10 cellular contexts compared by ENCODE assay signal in genomic region chr3:23811919-23812318, GRCh38. TPM values are rescaled to one million over a fixed set of nuclear protein-coding genes. Genes with fewer than 3 reads are reported as not detected.
A peak's percentile ranks its signal among the peaks of the same experiment; 100 is the strongest.
DNase-seq lines count a peak whose midpoint lies in the region; ATAC-seq, FAIRE-seq and TF ChIP-seq lines count a peak whose summit lies in the region.
"Had no signal": no experiment of that assay in that cellular context is flagged by ENCODE, and none has a peak within 500 bp of the region (broad histone marks: within the 10 kb centered on the region; RNA-seq: fewer than 3 reads in every experiment).

No MANE protein-coding gene starts in this region.

- H3K79me2 ChIP-seq in HepG2 (ENCODE audit: insufficient read depth, low read length) = peaks cover 53% of the 10 kb centered on the region

- H3K4me1 Mint-ChIP-seq in activated CD4-positive, alpha-beta memory T cell treated with anti-CD3 and anti-CD28 coated beads for 36 hours (ENCODE audit: low read depth) = peaks cover 65% of the 10 kb centered on the region

- ATAC-seq in HepG2 = no peak
- no peak for ATAC-seq in right lobe of liver
- peak; percentile 45 for ATAC-seq in HG02981 (IDR thresholded peaks at IDR 0.05; ENCODE audit: unreplicated experiment)

- in situ Hi-C loops in HepG2 (cut with HindIII; ENCODE audit: extremely low pct_ligation_motif_present, low pct_unique_long_range_greater_than_20kb) = no loop called here

- FAIRE-seq in HepG2 (lab: Jason Lieb, UNC) = peak; percentile 8

- H3K4me1 ChIP-seq in HepG2 (ENCODE audit: insufficient read depth, low read length) = peaks cover 59% of the 10 kb centered on the region
- H3K4me1 ChIP-seq in right lobe of liver = peaks cover 0 to 13% (median 3%) of the 10 kb centered on the region in 4 donors
- H3K4me1 ChIP-seq in stomach = peaks cover 27 to 73% (median 59%) of the 10 kb centered on the region in 4 donors

- POLR2A ChIA-PET in HepG2 (lab: Yijun Ruan, JAX) = interaction anchor here (3.3 kb wide), 1 partner anchor 105 kb away, joined by 20 read pairs; the partner anchor contains the start of genes NKIRAS1 and RPL15
- POLR2A ChIA-PET in activated CD4-positive, alpha-beta memory T cell treated with anti-CD3 and anti-CD28 coated beads for 36 hours (lab: Charles Lee) = interaction anchor here (1.0 to 1.5 kb wide), 3 partner anchors 20 to 106 kb away, joined by 3 to 10 read pairs (median 3); partner anchors contain the start of genes NKIRAS1 and RPL15

- no peak for TF ChIP-seq POLR2A in HepG2 (IDR thresholded peaks at IDR 0.05; ENCODE audit: insufficient read depth in 1 of 2, low read depth in 2 of 2, low read length in 2 of 2)
- TF ChIP-seq POLR2A in right lobe of liver (IDR thresholded peaks at IDR 0.05) = no peak
- no peak for TF ChIP-seq POLR2A in stomach (IDR thresholded peaks at IDR 0.05)

- H3K36me3 ChIP-seq in HepG2 (replicated peaks in 1 of 2; ENCODE audit: control insufficient read depth in 1 of 2, insufficient read depth in 2 of 2, low read length in 2 of 2) (no peaks in the 10 kb centered on the region), right lobe of liver (no peaks in the 10 kb centered on the region), stomach (peaks cover 0 to 11% (median 0%) of the 10 kb centered on the region in 4 donors)
- H3K36me3 ChIP-seq: thyroid gland had no signal

- peaks cover 14% of the 10 kb centered on the region for H3K36me3 Mint-ChIP-seq in activated CD4-positive, alpha-beta memory T cell treated with anti-CD3 and anti-CD28 coated beads for 36 hours

- intact Hi-C loops in HepG2 (cut with micrococcal nuclease; ENCODE audit: unreplicated experiment) (loop anchor here (2.0 kb wide), 1 partner anchor 135 kb away; no protein-coding TSS in a partner anchor), right lobe of liver (cut with DNase I) (no loop called here), stomach (cut with DNase I; ENCODE audit: low total_unique reads) (no loop called here)
- intact Hi-C loops in activated CD4-positive, alpha-beta memory T cell treated with anti-CD3 and anti-CD28 coated beads for 36 hours (cut with micrococcal nuclease) = loop anchor here (2.0 to 10.0 kb wide), 5 partner anchors 19 to 343 kb away; partner anchors contain the start of genes NKIRAS1, NR1D2 and RPL15

- H3K27me3 ChIP-seq in HepG2 (ENCODE audit: control insufficient read depth in 1 of 2, insufficient read depth in 2 of 2, low read length in 2 of 2) (no peaks in the 10 kb centered on the region; a peak in 1 of 5 replicates), right lobe of liver (no peaks in the 10 kb centered on the region), stomach (no peaks in the 10 kb centered on the region)
- H3K27me3 ChIP-seq: thyroid gland had no signal

- peak overlapping the region; percentile 78 for H3K4me2 ChIP-seq in HepG2 (ENCODE audit: low read depth, low read length)

- no peak for TF ChIP-seq EP300 in HepG2 (IDR thresholded peaks at IDR 0.05; ENCODE audit: low read depth in 2 of 2, low read length in 2 of 2)
- no peak for TF ChIP-seq EP300 in HepG2 (CRISPR knock-in tag; IDR thresholded peaks at IDR 0.05; ENCODE audit: borderline replicate concordance)
- TF ChIP-seq EP300 in stomach (IDR thresholded peaks at IDR 0.05) = no peak

- TSS peak; percentile 21 for BruUV-seq in HepG2 (replicated peaks; lab: Mats Ljungman, UMichigan)

- TF ChIP-seq CTCF in HepG2 (CRISPR knock-in tag; IDR thresholded peaks at IDR 0.05) (no peak), right lobe of liver (IDR thresholded peaks at IDR 0.05) (no peak), stomach (IDR thresholded peaks at IDR 0.05) (no peak)

- H3K27ac ChIP-seq in HepG2 (ENCODE audit: extremely low read length, insufficient read depth, low read length) (no peak overlapping the region), right lobe of liver (no peak overlapping the region), stomach (no peak overlapping the region)

- peak overlapping the region; percentile 92 for H3K4me3 Mint-ChIP-seq in activated CD4-positive, alpha-beta memory T cell treated with anti-CD3 and anti-CD28 coated beads for 36 hours

- no peaks in the 10 kb centered on the region for H3K27me3 Mint-ChIP-seq in activated CD4-positive, alpha-beta memory T cell treated with anti-CD3 and anti-CD28 coated beads for 36 hours

- CTCF ChIA-PET in HepG2 (lab: Yijun Ruan, JAX; ENCODE audit: low intra/inter-chr PET ratio, low total read pairs) = no interaction called here
- CTCF ChIA-PET in activated CD4-positive, alpha-beta memory T cell treated with anti-CD3 and anti-CD28 coated beads for 36 hours (lab: Charles Lee) = interaction anchor here (0.6 to 1.2 kb wide), 2 partner anchors 591 to 867 kb away, joined by 3 read pairs; no protein-coding TSS in a partner anchor

- H3K27ac Mint-ChIP-seq in activated CD4-positive, alpha-beta memory T cell treated with anti-CD3 and anti-CD28 coated beads for 36 hours = peak overlapping the region; percentile 25

- peak overlapping the region; percentile 90; the same call in 1 of the 2 replicates for H3K9ac ChIP-seq in HepG2 (ENCODE audit: insufficient read depth, low read depth, low read length)

- H4K20me1 ChIP-seq in HepG2 (ENCODE audit: insufficient read depth, low read length) = no peaks in the 10 kb centered on the region

- no peak for TF ChIP-seq RAD21 in HepG2 (CRISPR knock-in tag; IDR thresholded peaks at IDR 0.05)

- H3K4me3 ChIP-seq in HepG2 (replicated peaks in 1 of 3; ENCODE audit: insufficient read depth in 1 of 3, low read depth in 2 of 3, low read length in 3 of 3) (peak overlapping the region in 2 of 3 experiments; percentile 75 to 79; a peak in 3 of 6 replicates), right lobe of liver (no peak overlapping the region), stomach (no peak overlapping the region)

- H3K9me3 Mint-ChIP-seq in activated CD4-positive, alpha-beta memory T cell treated with anti-CD3 and anti-CD28 coated beads for 36 hours = no peaks in the 10 kb centered on the region

- DNase-seq in HepG2 (ENCODE audit: low spot score) (no peak), right lobe of liver (no peak), DMS79 (lab: John Stamatoyannopoulos, UW) (no peak), stomach (no peak), NK-92 (lab: John Stamatoyannopoulos, UW; ENCODE audit: unreplicated experiment) (no peak), OCI-M2 (lab: John Stamatoyannopoulos, UW; ENCODE audit: unreplicated experiment) (no peak)
- no peak for DNase-seq in activated CD4-positive, alpha-beta memory T cell treated with anti-CD3 and anti-CD28 coated beads for 36 hours
- DNase-seq: DMS153 had no signal

- H2AFZ ChIP-seq in HepG2 (ENCODE audit: low read length) = no peak overlapping the region

- H3K9me3 ChIP-seq in HepG2 (ENCODE audit: low read length) = no peaks in the 10 kb centered on the region
- no peaks in the 10 kb centered on the region for H3K9me3 ChIP-seq in right lobe of liver
- no peaks in the 10 kb centered on the region for H3K9me3 ChIP-seq in stomach
- H3K9me3 ChIP-seq: thyroid gland had no signal

TF ChIP-seq in HepG2, 621 proteins besides CTCF, POLR2A, EP300 and RAD21 (continues in another document):
- TF ChIP-seq SALL2 (CRISPR knock-in tag; IDR thresholded peaks at IDR 0.05) (no peak), KDM1A (CRISPR knock-in tag; IDR thresholded peaks at IDR 0.05) (no peak), SETDB1 (CRISPR knock-in tag; IDR thresholded peaks at IDR 0.05; ENCODE audit: borderline replicate concordance) (no peak), CEBPB (IDR thresholded peaks at IDR 0.05; ENCODE audit: borderline replicate concordance, low read depth, low read length) (no peak), MIER2 (CRISPR knock-in tag; IDR thresholded peaks at IDR 0.05) (no peak), DRAP1 (CRISPR knock-in tag; IDR thresholded peaks at IDR 0.05) (no peak), SATB2 (CRISPR knock-in tag; IDR thresholded peaks at IDR 0.05) (no peak), SRF (IDR thresholded peaks at IDR 0.05; ENCODE audit: low read depth, low read length) (no peak)

RNA-seq across cellular contexts. Expression of gene UBE2E1, which starts 6.2 kb away (rescaled TPM):
- total RNA-seq in HepG2 (2016; rRNA removed; fragmentation: Illumina TruSeq; extraction: Trizol) = 61.8 and 82.6 TPM in 2 replicates
- total RNA-seq in HepG2 (2016; cell fraction: cytosol; rRNA removed; fragmentation: Illumina TruSeq; extraction: Trizol; ENCODE audit: low read depth) = 27.8 and 29.8 TPM in 2 replicates
- total RNA-seq in HepG2 (2016; cell fraction: insoluble cytoplasmic fraction; rRNA removed; fragmentation: Illumina TruSeq; extraction: Trizol) = 56.6 and 91.5 TPM in 2 replicates
- total RNA-seq in HepG2 (2016; cell fraction: membrane; rRNA removed; fragmentation: Illumina TruSeq; extraction: Trizol) = 51.7 and 51.8 TPM in 2 replicates
- 40.2 and 43.9 TPM in 2 replicates for total RNA-seq in HepG2 (2016; cell fraction: nucleus; rRNA removed; fragmentation: Illumina TruSeq; extraction: Trizol)
- polyA plus RNA-seq in HepG2 (2011; rRNA removed) = 55.4 and 56.2 TPM in 2 replicates
- polyA plus RNA-seq in HepG2 (2011; cell fraction: cytosol; rRNA removed) = 25.3 and 41.0 TPM in 2 replicates
- polyA plus RNA-seq in HepG2 (2011; cell fraction: nucleus; rRNA removed) = 24.4 and 30.9 TPM in 2 replicates
- 65.9 and 73.0 TPM in 2 replicates for polyA plus RNA-seq in HepG2 (2012)
- polyA plus RNA-seq in HepG2 (2016; cell fraction: cytosol; fragmentation: Illumina TruSeq; extraction: Trizol; ENCODE audit: low read depth) = 40.2 and 48.2 TPM in 2 replicates
- 112 and 129 TPM in 2 replicates for polyA plus RNA-seq in HepG2 (2016; cell fraction: insoluble cytoplasmic fraction; fragmentation: Illumina TruSeq; extraction: Trizol; ENCODE audit: low read depth)
- polyA plus RNA-seq in HepG2 (2016; cell fraction: membrane; fragmentation: Illumina TruSeq; extraction: Trizol; ENCODE audit: low read depth) = 57.7 and 60.5 TPM in 2 replicates
- 73.6 and 78.6 TPM in 2 replicates for polyA plus RNA-seq in HepG2 (2016; cell fraction: nucleus; fragmentation: Illumina TruSeq; extraction: Trizol; ENCODE audit: insufficient read depth, low read depth)
- 26.6 and 37.3 TPM in 2 replicates for polyA minus RNA-seq in HepG2 (2011; rRNA and poly(A)+ RNA removed; ENCODE audit: low replicate concordance)
- polyA minus RNA-seq in HepG2 (2011; cell fraction: cytosol; rRNA and poly(A)+ RNA removed) = 24.6 and 36.0 TPM in 2 replicates
- polyA minus RNA-seq in HepG2 (2011; cell fraction: nucleus; rRNA and poly(A)+ RNA removed) = 47.8 and 70.1 TPM in 2 replicates
- 10 to 100 TPM; 20.8 to 40.4 (median 29.7) TPM for total RNA-seq in right lobe of liver
- total RNA-seq in activated CD4-positive, alpha-beta memory T cell treated with anti-CD3 and anti-CD28 coated beads for 36 hours = 10 to 100 TPM; 82.8 to 84.8 TPM
- 100 to 1,000 TPM in 2 of 5 donors, 10 to 100 TPM in 2, 1 to 10 TPM in 1; 3.2 to 226 (median 76.4) TPM for total RNA-seq in stomach
- 100 to 1,000 TPM in 1 of 3 donors, 10 to 100 TPM in 2; 73.9 to 105 (median 79.7) TPM for polyA plus RNA-seq in stomach

Comparison
In these comparisons a context has a peak if more than half of its experiments do, and no peak if none do; other contexts are left out.
1. H3K4me3 ChIP-seq: peak in HepG2 (2 of 3); none in right lobe of liver (0 of 3) and stomach (0 of 4).
2. intact Hi-C loops: an anchor here in HepG2 (2.0 kb wide) and activated CD4-positive, alpha-beta memory T cell treated with anti-CD3 and anti-CD28 coated beads for 36 hours (2.0 to 10.0 kb wide); none called in right lobe of liver and stomach.